ENCODE assay signal across 1 cellular context in genomic region chr16:67841816-67842508, GRCh38.
TF ChIP-seq lines count a peak whose summit lies in the region.

Gene THAP11, plus strand, starts transcription at chr16:67842320. Its CDS starts 235 bp downstream, at chr16:67842555.

TF ChIP-seq in HepG2, 621 proteins besides CTCF, POLR2A, EP300 and RAD21 (continued from another document and continues in another):
- TF ChIP-seq CBX5 (CRISPR knock-in tag; IDR thresholded peaks at IDR 0.05; ENCODE audit: borderline replicate concordance) (peak; percentile 77; the same call in 1 of the 2 replicates), ZNF550 (CRISPR knock-in tag; IDR thresholded peaks at IDR 0.05; ENCODE audit: borderline replicate concordance) (peak; percentile 45; the same call in 1 of the 2 replicates), GFI1 (CRISPR knock-in tag; IDR thresholded peaks at IDR 0.05; ENCODE audit: borderline replicate concordance) (0 out of 2 replicates have a peak, but pooled peaks have one; percentile 58), ASH2L (IDR thresholded peaks at IDR 0.05; ENCODE audit: insufficient read length, low read depth, low read length) (peak; percentile 86), TAF15 (IDR thresholded peaks at IDR 0.05; ENCODE audit: low read depth, low read length, poor library complexity, severe bottlenecking) (peak; percentile 11), PRMT3 (CRISPR knock-in tag; IDR thresholded peaks at IDR 0.05; ENCODE audit: borderline replicate concordance, low read depth) (no peak; the same call in 1 of the 2 replicates), ZNF570 (CRISPR knock-in tag; IDR thresholded peaks at IDR 0.05; ENCODE audit: borderline replicate concordance) (no peak), SP2 (CRISPR knock-in tag; IDR thresholded peaks at IDR 0.05) (peak; percentile 74), ZNF564 (CRISPR knock-in tag; IDR thresholded peaks at IDR 0.05) (0 out of 2 replicates have a peak, but pooled peaks have one; percentile 3), SIX1 (CRISPR knock-in tag; IDR thresholded peaks at IDR 0.05; ENCODE audit: borderline replicate concordance) (peak; percentile 80; the same call in 1 of the 2 replicates), KMT2A (CRISPR knock-in tag; IDR thresholded peaks at IDR 0.05) (peak; percentile 83), NONO (IDR thresholded peaks at IDR 0.05) (no peak), NONO (CRISPR knock-in tag; conservative IDR thresholded peaks at IDR 0.05) (peak; percentile 76; the same call in 1 of the 2 replicates), MXI1 (IDR thresholded peaks at IDR 0.05; ENCODE audit: borderline replicate concordance, low read depth, low read length) (peak; percentile 86), ZNF441 (CRISPR knock-in tag; IDR thresholded peaks at IDR 0.05; ENCODE audit: borderline replicate concordance) (peak; percentile 79), POLR2AphosphoS5 (IDR thresholded peaks at IDR 0.05; ENCODE audit: low read depth, low read length) (peak; percentile 81), SP1 (IDR thresholded peaks at IDR 0.05) (0 out of 2 replicates have a peak, but pooled peaks have one; percentile 53), SP1 (CRISPR knock-in tag; IDR thresholded peaks at IDR 0.05) (peak; percentile 94), IKZF4 (CRISPR knock-in tag; IDR thresholded peaks at IDR 0.05; ENCODE audit: borderline replicate concordance, low read depth, not compliant biosample characterization) (peak; percentile 62), ZNF143 (CRISPR knock-in tag; IDR thresholded peaks at IDR 0.05) (peak; percentile 93), KDM2A (CRISPR knock-in tag; IDR thresholded peaks at IDR 0.05; ENCODE audit: borderline replicate concordance, low read depth) (peak; percentile 80), RARA (CRISPR knock-in tag; IDR thresholded peaks at IDR 0.05) (0 out of 2 replicates have a peak, but pooled peaks have one; percentile 12), ZBTB25 (CRISPR knock-in tag; IDR thresholded peaks at IDR 0.05) (peak; percentile 56; the same call in 1 of the 2 replicates), HIC2 (CRISPR knock-in tag; IDR thresholded peaks at IDR 0.05; ENCODE audit: low read depth) (0 out of 2 replicates have a peak, but pooled peaks have one; percentile 58), HNRNPLL (IDR thresholded peaks at IDR 0.05; ENCODE audit: low read depth, low read length, poor library complexity, severe bottlenecking) (no peak), MYC (CRISPR knock-in tag; IDR thresholded peaks at IDR 0.05; ENCODE audit: borderline replicate concordance) (peak; percentile 66), DZIP1 (CRISPR knock-in tag; IDR thresholded peaks at IDR 0.05) (no peak), XBP1 (CRISPR knock-in tag; IDR thresholded peaks at IDR 0.05) (no peak), HES4 (CRISPR knock-in tag; IDR thresholded peaks at IDR 0.05; ENCODE audit: borderline replicate concordance) (0 out of 2 replicates have a peak, but pooled peaks have one; percentile 85), ATRX (CRISPR knock-in tag; IDR thresholded peaks at IDR 0.05; ENCODE audit: borderline replicate concordance) (no peak), NCOA2 (CRISPR knock-in tag; IDR thresholded peaks at IDR 0.05) (peak; percentile 52; the same call in 1 of the 2 replicates), THAP8 (CRISPR knock-in tag; IDR thresholded peaks at IDR 0.05; ENCODE audit: borderline replicate concordance) (no peak), ZNF142 (CRISPR knock-in tag; IDR thresholded peaks at IDR 0.05) (0 out of 2 replicates have a peak, but pooled peaks have one; percentile 25), SMAD3 (CRISPR knock-in tag; IDR thresholded peaks at IDR 0.05) (peak; percentile 79; the same call in 1 of the 2 replicates), ZNF350 (CRISPR knock-in tag; IDR thresholded peaks at IDR 0.05; ENCODE audit: borderline replicate concordance, low read depth) (peak; percentile 41; the same call in 1 of the 2 replicates), NR0B2 (CRISPR knock-in tag; IDR thresholded peaks at IDR 0.05) (no peak), STAG1 (CRISPR knock-in tag; IDR thresholded peaks at IDR 0.05) (peak; percentile 48), ZNF609 (CRISPR knock-in tag; IDR thresholded peaks at IDR 0.05; ENCODE audit: borderline replicate concordance) (no peak), NR2F2 (IDR thresholded peaks at IDR 0.05; ENCODE audit: borderline replicate concordance, low read depth) (no peak), ZKSCAN8 (CRISPR knock-in tag; IDR thresholded peaks at IDR 0.05; ENCODE audit: borderline replicate concordance) (0 out of 2 replicates have a peak, but pooled peaks have one; percentile 53), BORCS8-MEF2B (CRISPR knock-in tag; IDR thresholded peaks at IDR 0.05) (0 out of 2 replicates have a peak, but pooled peaks have one; percentile 56), HNF4A (CRISPR knock-in tag; IDR thresholded peaks at IDR 0.05) (0 out of 2 replicates have a peak, but pooled peaks have one; percentile 4), JDP2 (CRISPR knock-in tag; IDR thresholded peaks at IDR 0.05; ENCODE audit: borderline replicate concordance) (no peak), THAP7 (CRISPR knock-in tag; IDR thresholded peaks at IDR 0.05) (0 out of 2 replicates have a peak, but pooled peaks have one; percentile 4), CCAR2 (optimal IDR thresholded peaks at IDR 0.05; ENCODE audit: low read depth, low read length) (no peak)
